In the genomic region with DNA sequence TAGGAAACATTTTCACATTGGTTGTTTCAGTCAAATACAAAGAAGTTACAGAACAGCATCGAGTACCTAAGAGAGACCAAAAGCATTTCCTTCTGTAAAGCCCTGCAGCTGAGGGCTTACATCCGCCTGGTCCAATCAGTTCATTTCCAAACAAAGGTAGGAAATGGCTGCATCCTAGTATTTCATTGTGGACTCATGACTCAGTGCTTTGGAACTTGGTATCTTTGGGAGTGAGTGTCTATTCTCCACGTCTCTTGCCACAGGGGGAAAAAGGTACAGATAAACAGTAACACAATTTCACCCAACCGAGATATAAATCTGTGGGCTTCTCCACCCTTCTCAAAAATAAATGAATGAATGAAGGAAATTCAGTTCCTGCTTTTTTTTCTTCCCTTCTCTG, we compare ENCODE assay signal across 12 cellular contexts.
DNase-seq lines count a peak whose midpoint lies in the region; ATAC-seq and TF ChIP-seq lines count a peak whose summit lies in the region.
"Had no signal": no experiment of that assay in that cellular context is flagged by ENCODE, and none has a peak within 500 bp of the region (broad histone marks: within the 10 kb centered on the region; RNA-seq: fewer than 3 reads in every experiment).

No MANE protein-coding gene starts in this region.

- ATAC-seq in left lung (peak; percentile 84), upper lobe of left lung (ENCODE audit: low FRiP score in 2 of 2) (peak; percentile 37 to 77), HG02610 (IDR thresholded peaks at IDR 0.05; ENCODE audit: unreplicated experiment) (no peak)

- peak in 2 of 4 donors; percentile 57 to 69 for TF ChIP-seq EP300 in upper lobe of left lung (IDR thresholded peaks at IDR 0.05)

- H3K27me3 Mint-ChIP-seq in glutamatergic neuron (ENCODE audit: unreplicated experiment), result no peaks in the 10 kb centered on the region

- peaks cover 10% of the 10 kb centered on the region for H3K4me1 Mint-ChIP-seq in glutamatergic neuron (ENCODE audit: low read depth, unreplicated experiment)

- no peaks in the 10 kb centered on the region for H3K9me3 Mint-ChIP-seq in glutamatergic neuron (ENCODE audit: unreplicated experiment)

- intact Hi-C loops in breast epithelium (cut with DNase I; ENCODE audit: low total_unique reads), result no loop called here
- intact Hi-C loops in left lung (cut with DNase I), result no loop called here

- no peak overlapping the region for H3K4me3 Mint-ChIP-seq in glutamatergic neuron (ENCODE audit: unreplicated experiment)

- WGBS in upper lobe of left lung, 2 donors, result 43 to 44% methylated on average over 4 of the region's 4 CpGs

- no peak for TF ChIP-seq POLR2A in breast epithelium (IDR thresholded peaks at IDR 0.05)
- TF ChIP-seq POLR2A in upper lobe of left lung (IDR thresholded peaks at IDR 0.05), result no peak

- H3K27me3 ChIP-seq in breast epithelium (no peaks in the 10 kb centered on the region), left lung (no peaks in the 10 kb centered on the region), upper lobe of left lung (no peaks in the 10 kb centered on the region)

- H3K36me3 ChIP-seq in breast epithelium (no peaks in the 10 kb centered on the region), left lung (no peaks in the 10 kb centered on the region), upper lobe of left lung (no peaks in the 10 kb centered on the region)

- DNase-seq in DMS53 (lab: John Stamatoyannopoulos, UW) (peak; percentile 35), DMS53 treated with DMSO at 0.1 percent for 48 hours (lab: John Stamatoyannopoulos, UW; ENCODE audit: unreplicated experiment) (no peak), breast epithelium (ENCODE audit: low spot score in 2 of 2) (no peak), left lung (no peak), upper lobe of left lung (no peak), glutamatergic neuron (no peak)
- no peak for DNase-seq in stimulated activated CD4-positive, alpha-beta T cell treated with anti-CD3 and anti-CD28 coated beads, Interleukin-2, amount 100 ng/mL, for 48 hours
- DNase-seq: activated CD4-positive, alpha-beta T cell treated with anti-CD3 and anti-CD28 coated beads for 48 hours; NCI-H524; stimulated activated CD4-positive, alpha-beta T cell treated with anti-CD3 and anti-CD28 coated beads, Interleukin-1b, Interleukin-23, amount 100 ng/mL, for 48 hours had no signal

- H3K27ac ChIP-seq in breast epithelium, result peak overlapping the region; percentile 56 to 76
- peak overlapping the region in 1 of 2 donors; percentile 35 for H3K27ac ChIP-seq in left lung
- peak overlapping the region in 2 of 4 donors; percentile 56 to 65 for H3K27ac ChIP-seq in upper lobe of left lung
- H3K27ac ChIP-seq: 22Rv1 had no signal

- no peak overlapping the region for H3K27ac Mint-ChIP-seq in glutamatergic neuron (ENCODE audit: unreplicated experiment)

- H3K36me3 Mint-ChIP-seq in glutamatergic neuron (ENCODE audit: unreplicated experiment), result no peaks in the 10 kb centered on the region

- H3K9me3 ChIP-seq in breast epithelium (no peaks in the 10 kb centered on the region), left lung (no peaks in the 10 kb centered on the region), upper lobe of left lung (no peaks in the 10 kb centered on the region)

- peaks cover 0 to 26% of the 10 kb centered on the region in 2 donors for H3K4me1 ChIP-seq in breast epithelium
- H3K4me1 ChIP-seq in left lung, result peaks cover 7 to 8% of the 10 kb centered on the region in 2 donors
- H3K4me1 ChIP-seq in upper lobe of left lung, result peaks cover 11 to 37% (median 22%) of the 10 kb centered on the region in 4 donors

- H3K4me3 ChIP-seq in breast epithelium (no peak overlapping the region), left lung (no peak overlapping the region), upper lobe of left lung (no peak overlapping the region)

- TF ChIP-seq CTCF in breast epithelium (IDR thresholded peaks at IDR 0.05) (no peak), left lung (IDR thresholded peaks at IDR 0.05) (no peak), upper lobe of left lung (IDR thresholded peaks at IDR 0.05) (no peak), glutamatergic neuron (IDR thresholded peaks at IDR 0.05; ENCODE audit: partially characterized antibody, unreplicated experiment) (no peak)
